Comparison of ENCODE assay signal across 10 cellular contexts in the genomic region with DNA sequence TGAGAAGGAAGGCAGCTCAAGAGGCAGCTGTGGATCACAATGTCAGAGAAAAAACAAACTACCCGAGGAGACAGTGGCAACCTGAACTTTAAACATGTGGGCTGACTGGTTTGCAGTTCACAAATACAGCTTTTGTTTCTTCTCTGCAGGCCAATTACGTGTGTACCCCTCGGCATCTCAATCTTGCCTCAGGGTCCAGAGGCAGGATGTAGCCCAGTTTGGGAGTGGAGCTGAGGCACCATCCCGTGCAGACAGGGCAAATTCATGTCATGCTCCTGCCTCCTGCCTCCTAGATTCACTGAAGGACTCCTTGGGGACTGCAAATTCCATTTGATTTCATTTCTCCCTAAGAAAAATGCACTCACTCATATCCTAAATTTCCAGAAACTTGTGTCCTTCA.
DNase-seq lines count a peak whose midpoint lies in the region; FAIRE-seq and TF ChIP-seq lines count a peak whose summit lies in the region.
"Had no signal": no experiment of that assay in that cellular context is flagged by ENCODE, and none has a peak within 500 bp of the region (broad histone marks: within the 10 kb centered on the region; RNA-seq: fewer than 3 reads in every experiment).

No MANE protein-coding gene starts in this region.

- H3K27ac Mint-ChIP-seq in osteocyte (ENCODE audit: unreplicated experiment) = peak overlapping the region; percentile 97
- H3K27ac Mint-ChIP-seq: natural killer cell had no signal

- H3K36me3 Mint-ChIP-seq in osteocyte (ENCODE audit: unreplicated experiment) = peaks cover 3% of the 10 kb centered on the region
- H3K36me3 Mint-ChIP-seq: natural killer cell had no signal

- peak overlapping the region in 8 of 11 experiments; percentile 45 to 68 (median 60); a peak in 15 of 22 replicates for H3K4me2 ChIP-seq in BLaER1 treated with 17β-estradiol and CSF1 and Interleukin-3, amounts not matched to agents 10 nM and 100 nM

- H3K27me3 Mint-ChIP-seq in osteocyte (ENCODE audit: unreplicated experiment) = no peaks in the 10 kb centered on the region

- no peaks in the 10 kb centered on the region for H3K27me3 ChIP-seq in BLaER1 treated with 17β-estradiol and CSF1 and Interleukin-3, amounts not matched to agents 10 nM and 100 nM

- no peaks in the 10 kb centered on the region for H4K20me1 ChIP-seq in BLaER1 treated with 17β-estradiol and CSF1 and Interleukin-3, amounts not matched to agents 10 nM and 100 nM

- peak overlapping the region in 6 of 11 experiments; percentile 20 to 71 (median 63); a peak in 10 of 22 replicates for H3K27ac ChIP-seq in BLaER1 treated with 17β-estradiol and CSF1 and Interleukin-3, amounts not matched to agents 10 nM and 100 nM

- DNase-seq in NCI-H226 (peak; percentile 92), dedifferentiated amniotic fluid mesenchymal stem cell (ENCODE audit: extremely low spot score) (peak; percentile 77), osteocyte (ENCODE audit: extremely low spot score, unreplicated experiment) (peak; percentile 93), NCI-H1417 (lab: John Stamatoyannopoulos, UW) (no peak), frontal cortex (ENCODE audit: low spot score in 2 of 2) (no peak), posterior vena cava (ENCODE audit: low spot score) (no peak), NCI-H2029 treated with DMSO at 0.1 percent for 48 hours (lab: John Stamatoyannopoulos, UW) (no peak)
- DNase-seq: hippocampal formation, natural killer cell had no signal

- intact Hi-C loops in posterior vena cava (cut with DNase I) = no loop called here

- peaks cover 45% of the 10 kb centered on the region for H3K4me1 Mint-ChIP-seq in osteocyte (ENCODE audit: unreplicated experiment)
- H3K4me1 Mint-ChIP-seq: natural killer cell had no signal

- peak overlapping the region in 3 of 11 experiments; percentile 13 to 41 (median 21); a peak in 2 of 22 replicates for H3K9ac ChIP-seq in BLaER1 treated with 17β-estradiol and CSF1 and Interleukin-3, amounts not matched to agents 10 nM and 100 nM

- peaks cover 0 to 23% (median 16%) of the 10 kb centered on the region in 10 experiments; a peak in 16 of 20 replicates for H3K4me1 ChIP-seq in BLaER1 treated with 17β-estradiol and CSF1 and Interleukin-3, amounts not matched to agents 10 nM and 100 nM

- TF ChIP-seq CTCF in osteocyte (IDR thresholded peaks at IDR 0.05) = no peak

- H3K36me3 ChIP-seq in BLaER1 treated with 17β-estradiol and CSF1 and Interleukin-3, amounts not matched to agents 10 nM and 100 nM = no peaks in the 10 kb centered on the region

- no peak for FAIRE-seq in frontal cortex (lab: Jason Lieb, UNC)

- H3K9me3 ChIP-seq in BLaER1 treated with 17β-estradiol and CSF1 and Interleukin-3, amounts not matched to agents 10 nM and 100 nM (replicated peaks in 1 of 11) = no peaks in the 10 kb centered on the region

- H3K4me3 Mint-ChIP-seq in osteocyte (ENCODE audit: unreplicated experiment) = peak overlapping the region; percentile 8
- H3K4me3 Mint-ChIP-seq: natural killer cell had no signal

- H3K9me3 Mint-ChIP-seq in osteocyte (ENCODE audit: unreplicated experiment) = peaks cover 8% of the 10 kb centered on the region
- H3K9me3 Mint-ChIP-seq: natural killer cell had no signal

- H3K4me3 ChIP-seq in BLaER1 treated with 17β-estradiol and CSF1 and Interleukin-3, amounts not matched to agents 10 nM and 100 nM = no peak overlapping the region

Comparison
In these comparisons a context has a peak if more than half of its experiments do, and no peak if none do; other contexts are left out.
1. DNase-seq: peak in NCI-H226 (single experiment), dedifferentiated amniotic fluid mesenchymal stem cell (single experiment) and osteocyte (single experiment); none in NCI-H1417 (0 of 3), frontal cortex (0 of 2), posterior vena cava (single experiment) and NCI-H2029 treated with DMSO at 0.1 percent for 48 hours (single experiment).